In genomic region chr16:54194008-54194731, GRCh38 we compare ENCODE assay signal across 8 cellular contexts.
DNase-seq lines count a peak whose midpoint lies in the region; FAIRE-seq and TF ChIP-seq lines count a peak whose summit lies in the region.

No MANE protein-coding gene starts in this region.

- no peaks in the 10 kb centered on the region for H3K27me3 ChIP-seq in tibial artery

- peak; percentile 84 for DNase-seq in DMS153 treated with DMSO at 0.1 percent for 48 hours (lab: John Stamatoyannopoulos, UW; ENCODE audit: unreplicated experiment)
- DNase-seq in M059J (ENCODE audit: low read depth) = peak; percentile 59
- peak; percentile 23 for DNase-seq in cerebellum (ENCODE audit: low spot score)
- DNase-seq in kidney = peak; percentile 94
- peak; percentile 89 to 94 for DNase-seq in tibial artery
- no peak for DNase-seq in COR-L47 (lab: John Stamatoyannopoulos, UW)
- DNase-seq in activated T-cell treated with anti-CD3 and anti-CD28 coated beads, Interleukin-2, amount 50 U/mL, for 48 hours = no peak
- no peak for DNase-seq in middle frontal gyrus (ENCODE audit: extremely low spot score, low spot score)

- H3K36me3 ChIP-seq in kidney (ENCODE audit: control insufficient read depth in 1 of 2, insufficient read depth in 2 of 2, low read length in 2 of 2) (no peaks in the 10 kb centered on the region), tibial artery (no peaks in the 10 kb centered on the region)

- H3K4me3 ChIP-seq in kidney (ENCODE audit: low read length in 2 of 2) (peak overlapping the region; percentile 44), tibial artery (peak overlapping the region; percentile 42 to 57)

- H3K27ac ChIP-seq in kidney (ENCODE audit: low read depth in 2 of 2, low read length in 2 of 2) (peak overlapping the region; percentile 65 to 70), tibial artery (peak overlapping the region; percentile 86 to 89)

- TF ChIP-seq CTCF in kidney (IDR thresholded peaks at IDR 0.05; ENCODE audit: borderline replicate concordance, extremely low read depth, insufficient read depth) (no peak), tibial artery (IDR thresholded peaks at IDR 0.05) (no peak)

- no peak for FAIRE-seq in kidney (lab: Jason Lieb, UNC)

- H3K4me1 ChIP-seq in kidney (ENCODE audit: control insufficient read depth in 1 of 2, insufficient read depth in 1 of 2, low read depth in 1 of 2, low read length in 2 of 2) (peaks cover 0 to 8% of the 10 kb centered on the region in 2 donors), tibial artery (peaks cover 0 to 18% (median 15%) of the 10 kb centered on the region in 4 donors)

- intact Hi-C loops in kidney (cut with DNase I) = no loop called here
- intact Hi-C loops in tibial artery (cut with DNase I; ENCODE audit: low total_unique reads) = loop anchor here (5.0 to 10.0 kb wide), 2 partner anchors 91 to 738 kb away; partner anchors contain the start of genes IRX3 and IRX5

- H3K9me3 ChIP-seq in kidney (ENCODE audit: control insufficient read depth in 1 of 2, low read length in 2 of 2) (peaks cover 0 to 5% of the 10 kb centered on the region in 2 donors), tibial artery (no peaks in the 10 kb centered on the region)

- H3K9ac ChIP-seq in kidney (ENCODE audit: low read length in 2 of 2) = peak overlapping the region in 1 of 2 donors; percentile 38

Comparison
In these comparisons a context has a peak if more than half of its experiments do, and no peak if none do; other contexts are left out.
1. DNase-seq: peak in DMS153 treated with DMSO at 0.1 percent for 48 hours (single experiment), M059J (single experiment), cerebellum (single experiment), kidney (single experiment) and tibial artery (2 of 2); none in COR-L47 (single experiment), activated T-cell treated with anti-CD3 and anti-CD28 coated beads, Interleukin-2, amount 50 U/mL, for 48 hours (0 of 2) and middle frontal gyrus (single experiment).